1 cellular context compared by ENCODE assay signal in the genomic region with DNA sequence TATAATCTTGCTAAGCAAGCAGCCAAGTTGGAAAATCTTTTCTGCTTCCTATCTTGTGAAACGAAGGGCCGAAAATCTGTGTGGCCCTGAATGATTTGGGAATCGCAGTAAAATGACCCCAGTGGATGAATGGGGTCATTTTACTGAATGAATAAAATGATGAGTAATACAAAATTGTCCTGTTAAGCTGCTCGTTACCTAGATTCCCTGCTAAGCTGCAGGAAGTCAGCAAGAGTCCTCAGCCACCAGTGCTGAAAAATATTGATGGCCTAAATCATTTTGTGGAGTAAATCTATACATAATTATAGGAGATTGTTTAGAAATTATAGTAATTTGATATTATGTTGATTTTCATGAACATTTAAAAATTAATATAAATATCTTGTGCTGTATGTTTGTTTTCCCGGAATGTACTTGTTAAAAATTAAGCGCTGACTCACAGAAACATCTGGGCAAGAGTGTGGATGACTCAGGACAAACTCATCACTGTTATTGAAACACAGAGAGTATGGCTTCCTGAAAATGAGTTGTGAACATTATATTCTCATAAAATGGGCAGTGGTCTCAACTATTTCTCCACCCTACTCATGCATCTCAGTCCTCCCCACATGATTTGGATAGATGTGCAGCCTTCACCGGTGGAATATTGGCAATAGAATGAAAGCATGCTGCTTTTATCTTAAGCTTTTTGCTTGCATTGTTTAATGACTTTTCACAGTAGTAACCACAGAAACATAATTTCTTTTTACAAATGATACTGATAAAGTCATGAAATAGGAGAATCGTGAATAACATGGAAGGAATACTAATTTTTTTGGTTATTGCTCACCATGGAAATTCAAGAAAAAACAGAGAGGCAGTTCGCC.
TF ChIP-seq lines count a peak whose summit lies in the region.

No MANE protein-coding gene starts in this region.

TF ChIP-seq in SK-N-SH, 30 proteins besides CTCF, POLR2A, EP300 and RAD21 (continued from another document):
- no peak for TF ChIP-seq REST (IDR thresholded peaks at IDR 0.05; ENCODE audit: low read depth, low read length)
- TF ChIP-seq YY1 (IDR thresholded peaks at IDR 0.05; ENCODE audit: low read depth) = no peak
- no peak for TF ChIP-seq CHD2 (IDR thresholded peaks at IDR 0.05; ENCODE audit: low read length, partially characterized antibody)
- TF ChIP-seq MXI1 (IDR thresholded peaks at IDR 0.05; ENCODE audit: low read depth, low read length) = no peak
- TF ChIP-seq FOSL2 (IDR thresholded peaks at IDR 0.05; ENCODE audit: borderline replicate concordance, low read depth) = peak; percentile 65; the same call in 1 of the 2 replicates
- TF ChIP-seq RCOR1 (IDR thresholded peaks at IDR 0.05; ENCODE audit: low read length) = no peak
- peak; percentile 42; the same call in 1 of the 2 replicates for TF ChIP-seq JUND (IDR thresholded peaks at IDR 0.05)
- no peak for TF ChIP-seq FOXJ3 (CRISPR knock-in tag; IDR thresholded peaks at IDR 0.05)
- no peak for TF ChIP-seq EZH2phosphoT487 (IDR thresholded peaks at IDR 0.05; ENCODE audit: borderline replicate concordance, low read depth)
- TF ChIP-seq FOXM1 (IDR thresholded peaks at IDR 0.05; ENCODE audit: low read depth) = no peak
